Comparison of ENCODE assay signal across 23 cellular contexts in the genomic region with DNA sequence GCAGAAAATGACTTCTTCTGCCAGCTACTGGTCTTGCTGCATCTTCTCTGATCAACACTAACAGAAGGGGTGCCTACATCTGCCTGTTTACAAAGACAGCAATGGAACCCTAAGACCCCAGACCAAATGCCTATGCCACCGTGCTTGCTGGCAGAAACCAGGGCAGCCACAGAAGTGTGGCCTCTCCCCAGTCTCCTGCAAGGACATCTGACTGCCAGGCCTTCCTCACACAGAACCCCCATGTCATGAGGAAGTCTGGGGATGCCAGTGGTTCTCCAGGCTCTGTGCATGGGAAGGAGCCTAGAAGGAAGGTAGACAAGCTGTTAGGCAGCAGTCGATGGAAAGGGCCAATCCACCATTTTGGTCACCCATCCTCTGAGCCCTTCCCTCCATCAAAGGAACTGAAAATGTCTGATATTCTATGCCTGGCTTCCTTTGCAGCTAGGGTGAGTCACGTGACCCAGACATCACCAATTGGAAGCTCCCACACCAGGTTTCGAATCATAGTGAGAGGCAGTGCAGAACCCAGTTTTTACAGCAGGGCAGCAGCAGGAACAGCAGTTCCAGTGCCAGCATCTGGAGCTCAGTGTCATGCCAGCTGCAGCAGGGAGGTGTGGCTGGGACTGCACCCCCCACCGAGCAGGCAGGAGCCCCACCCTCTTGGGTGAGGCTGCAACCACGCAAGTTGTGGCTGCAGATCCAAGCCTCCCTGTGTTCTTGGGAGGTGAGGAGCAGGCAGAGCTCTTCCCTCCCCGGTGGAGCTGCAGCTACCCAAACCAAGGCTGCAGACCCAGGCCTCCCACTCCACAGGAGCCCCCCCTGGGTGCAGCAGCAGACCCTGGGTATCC.
DNase-seq lines count a peak whose midpoint lies in the region; ATAC-seq, FAIRE-seq and TF ChIP-seq lines count a peak whose summit lies in the region.
"Had no signal": no experiment of that assay in that cellular context is flagged by ENCODE, and none has a peak within 500 bp of the region (broad histone marks: within the 10 kb centered on the region; RNA-seq: fewer than 3 reads in every experiment).

No MANE protein-coding gene starts in this region.

- H3K4me3 ChIP-seq in BE2C (ENCODE audit: low read depth, low read length) (no peak overlapping the region), HEK293 (ENCODE audit: low read depth, low read length) (no peak overlapping the region), kidney (ENCODE audit: low read length in 2 of 2) (no peak overlapping the region), sigmoid colon (no peak overlapping the region)
- H3K4me3 ChIP-seq: MG63, SJCRH30 had no signal

- CTCF ChIA-PET in HEK293 (lab: Yijun Ruan, JAX) = interaction anchor here (0.6 kb wide), 2 partner anchors 49 to 393 kb away, joined by 3 read pairs; no protein-coding TSS in a partner anchor

- no peak for TF ChIP-seq EP300 in sigmoid colon (IDR thresholded peaks at IDR 0.05)

- TF ChIP-seq CTCF in BE2C (IDR thresholded peaks at IDR 0.05; ENCODE audit: low read depth, low read length) (no peak), HEK293 (tag by site-specific recombination; IDR thresholded peaks at IDR 0.05) (no peak), kidney (IDR thresholded peaks at IDR 0.05; ENCODE audit: borderline replicate concordance, extremely low read depth, insufficient read depth) (no peak), sigmoid colon (IDR thresholded peaks at IDR 0.05) (no peak)

- POLR2A ChIA-PET in HEK293 (lab: Yijun Ruan, JAX) = interaction anchor here (0.6 kb wide), 1 partner anchor 45 kb away, joined by 4 read pairs; no protein-coding TSS in a partner anchor

- H3K27me3 ChIP-seq in BE2C (no peaks in the 10 kb centered on the region), sigmoid colon (peaks cover 0 to 23% (median 0%) of the 10 kb centered on the region in 3 donors)
- H3K27me3 ChIP-seq: MG63 had no signal

- WGBS in sigmoid colon, 2 donors = 61 to 73% methylated on average over 7 of the region's 7 CpGs

- no peak overlapping the region for H3K9ac ChIP-seq in kidney (ENCODE audit: low read length in 2 of 2)

- H3K9me3 ChIP-seq in BE2C (peaks cover 2% of the 10 kb centered on the region), HEK293 (ENCODE audit: control insufficient read depth, insufficient read depth, low read depth, low read length) (no peaks in the 10 kb centered on the region), kidney (ENCODE audit: control insufficient read depth in 1 of 2, low read length in 2 of 2) (peaks cover 0 to 4% of the 10 kb centered on the region in 2 donors), sigmoid colon (no peaks in the 10 kb centered on the region)
- H3K9me3 ChIP-seq: MG63, SJCRH30 had no signal

- no peak for FAIRE-seq in kidney (lab: Jason Lieb, UNC)
- FAIRE-seq: G401.6, GM18507, H1 had no signal

- H3K27ac ChIP-seq in HEK293 (ENCODE audit: extremely low read depth, low read depth, low read length) (no peak overlapping the region), kidney (ENCODE audit: low read depth in 2 of 2, low read length in 2 of 2) (no peak overlapping the region), sigmoid colon (no peak overlapping the region)
- H3K27ac ChIP-seq: RWPE1, SJCRH30 had no signal

- ATAC-seq in HG03521 (IDR thresholded peaks at IDR 0.05; ENCODE audit: unreplicated experiment) = no peak
- no peak for ATAC-seq in GM19467 (IDR thresholded peaks at IDR 0.05; ENCODE audit: unreplicated experiment)
- ATAC-seq: CD8-positive, alpha-beta T cell had no signal

- TF ChIP-seq POLR2A in sigmoid colon (IDR thresholded peaks at IDR 0.05) = no peak

- DNase-seq in BE2C = peak; percentile 4
- DNase-seq in kidney = peak; percentile 15
- peak; percentile 29 for DNase-seq in sigmoid colon
- no peak for DNase-seq in COR-L47 (lab: John Stamatoyannopoulos, UW)
- DNase-seq: C1 segment of cervical spinal cord; Calu3; CD8-positive, alpha-beta T cell; Kasumi-1; MG63; NCI-H1436; NCI-H1930; NCI-H345; NCI-H524; NCI-H774; NK-92 treated with Interleukin-12 subunit alpha and Interleukin-12 subunit beta, amount 100 ng/mL, for 24 hours; SJCRH30 had no signal

- no peaks in the 10 kb centered on the region for H3K36me3 ChIP-seq in BE2C
- no peaks in the 10 kb centered on the region for H3K36me3 ChIP-seq in HEK293 (ENCODE audit: control insufficient read depth in 2 of 2, insufficient read depth in 1 of 2, low read length in 2 of 2)
- H3K36me3 ChIP-seq in kidney (ENCODE audit: control insufficient read depth in 1 of 2, insufficient read depth in 2 of 2, low read length in 2 of 2) = no peaks in the 10 kb centered on the region
- H3K36me3 ChIP-seq in sigmoid colon = no peaks in the 10 kb centered on the region
- H3K36me3 ChIP-seq: MG63, SJCRH30 had no signal

- intact Hi-C loops in kidney (cut with DNase I) = no loop called here
- intact Hi-C loops in sigmoid colon (cut with DNase I) = no loop called here

- H3K4me1 ChIP-seq in BE2C (peaks cover 14% of the 10 kb centered on the region), HEK293 (ENCODE audit: control insufficient read depth, insufficient read depth, low read length) (no peaks in the 10 kb centered on the region), kidney (ENCODE audit: control insufficient read depth in 1 of 2, insufficient read depth in 1 of 2, low read depth in 1 of 2, low read length in 2 of 2) (no peaks in the 10 kb centered on the region), sigmoid colon (peaks cover 0 to 7% (median 0%) of the 10 kb centered on the region in 4 donors)
- H3K4me1 ChIP-seq: SJCRH30 had no signal

TF ChIP-seq in HEK293, 187 proteins besides CTCF, POLR2A, EP300 and RAD21:
- TF ChIP-seq ZNF2 (tag by site-specific recombination; IDR thresholded peaks at IDR 0.05) (no peak), ZNF585B (tag by site-specific recombination; IDR thresholded peaks at IDR 0.05) (peak; percentile 51), SALL2 (tag by site-specific recombination; IDR thresholded peaks at IDR 0.05; ENCODE audit: borderline replicate concordance) (no peak), GLIS1 (tag by site-specific recombination; IDR thresholded peaks at IDR 0.05) (peak; percentile 60), ZNF175 (tag by site-specific recombination; IDR thresholded peaks at IDR 0.05) (no peak), ZXDB (tag by site-specific recombination; IDR thresholded peaks at IDR 0.05) (no peak), KLF1 (tag by site-specific recombination; IDR thresholded peaks at IDR 0.05) (peak; percentile 91)
- TF ChIP-seq, protein P1, sequence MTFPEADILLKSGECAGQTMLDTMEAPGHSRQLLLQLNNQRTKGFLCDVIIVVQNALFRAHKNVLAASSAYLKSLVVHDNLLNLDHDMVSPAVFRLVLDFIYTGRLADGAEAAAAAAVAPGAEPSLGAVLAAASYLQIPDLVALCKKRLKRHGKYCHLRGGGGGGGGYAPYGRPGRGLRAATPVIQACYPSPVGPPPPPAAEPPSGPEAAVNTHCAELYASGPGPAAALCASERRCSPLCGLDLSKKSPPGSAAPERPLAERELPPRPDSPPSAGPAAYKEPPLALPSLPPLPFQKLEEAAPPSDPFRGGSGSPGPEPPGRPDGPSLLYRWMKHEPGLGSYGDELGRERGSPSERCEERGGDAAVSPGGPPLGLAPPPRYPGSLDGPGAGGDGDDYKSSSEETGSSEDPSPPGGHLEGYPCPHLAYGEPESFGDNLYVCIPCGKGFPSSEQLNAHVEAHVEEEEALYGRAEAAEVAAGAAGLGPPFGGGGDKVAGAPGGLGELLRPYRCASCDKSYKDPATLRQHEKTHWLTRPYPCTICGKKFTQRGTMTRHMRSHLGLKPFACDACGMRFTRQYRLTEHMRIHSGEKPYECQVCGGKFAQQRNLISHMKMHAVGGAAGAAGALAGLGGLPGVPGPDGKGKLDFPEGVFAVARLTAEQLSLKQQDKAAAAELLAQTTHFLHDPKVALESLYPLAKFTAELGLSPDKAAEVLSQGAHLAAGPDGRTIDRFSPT (tag by site-specific recombination; IDR thresholded peaks at IDR 0.05) = no peak
TF ChIP-seq in HEK293: peak in this region for 3.
